Comparison of ENCODE assay signal across 34 cellular contexts in the genomic region with DNA sequence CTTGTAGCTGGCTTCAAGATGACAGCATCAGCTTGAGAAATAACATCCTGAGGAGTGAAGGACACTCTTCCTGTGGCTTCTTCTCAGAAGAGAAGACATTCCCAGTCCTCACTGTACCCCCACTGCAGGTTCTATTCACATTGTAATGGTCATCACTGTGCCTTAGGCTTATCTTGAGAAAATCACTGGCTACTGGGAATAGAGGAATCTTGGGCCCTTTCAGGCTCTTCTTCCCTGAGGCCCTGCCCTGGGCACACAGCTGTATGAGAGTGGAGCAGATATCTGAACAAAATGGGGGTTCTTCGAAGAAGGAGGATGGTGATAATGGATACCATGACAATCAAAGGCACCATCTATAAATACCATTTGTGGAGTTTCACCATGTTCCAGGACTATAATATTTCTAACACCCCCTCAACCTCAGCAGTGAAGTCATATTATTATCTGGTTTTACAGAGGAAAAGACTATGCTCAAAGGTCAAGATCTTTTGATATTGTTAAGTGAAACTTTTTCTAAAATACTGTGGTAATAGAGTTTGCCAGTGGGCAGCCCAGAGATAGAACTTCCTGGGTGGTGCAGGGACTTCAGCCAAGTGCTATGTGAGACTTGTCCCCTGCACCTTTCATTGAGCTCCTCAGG.
"Had no signal": no experiment of that assay in that cellular context is flagged by ENCODE, and none has a peak within 500 bp of the region (broad histone marks: within the 10 kb centered on the region; RNA-seq: fewer than 3 reads in every experiment).

No MANE protein-coding gene starts in this region.

- H3K9me3 ChIP-seq: adrenal gland, body of pancreas, breast epithelium, MG63, Peyer's patch, SK-N-SH had no signal

- H3K4me2 ChIP-seq: SK-N-SH had no signal

- H3K27me3 ChIP-seq: adrenal gland, body of pancreas, breast epithelium, MG63, Peyer's patch, SJSA1 had no signal

- H3K4me1 Mint-ChIP-seq: activated CD4-positive, alpha-beta memory T cell treated with anti-CD3 and anti-CD28 coated beads, Interleukin-2, amount 10 ng/mL, durations not matched to agents 7 days and 5 days; activated CD4-positive, alpha-beta T cell treated with anti-CD3 and anti-CD28 coated beads for 36 hours had no signal

- H3K9me3 Mint-ChIP-seq: activated CD4-positive, alpha-beta memory T cell treated with anti-CD3 and anti-CD28 coated beads, Interleukin-2, amount 10 ng/mL, durations not matched to agents 7 days and 5 days; activated naive CD8-positive, alpha-beta T cell treated with anti-CD3 and anti-CD28 coated beads, Interleukin-2, amount 10 ng/mL, durations not matched to agents 7 days and 5 days; activated T-cell treated with anti-CD3 and anti-CD28 coated beads, Interleukin-2, amount 50 U/mL, for 24 hours had no signal

- H3K9ac ChIP-seq: SK-N-SH had no signal

- H3K27me3 Mint-ChIP-seq: activated CD4-positive, alpha-beta memory T cell treated with anti-CD3 and anti-CD28 coated beads, Interleukin-2, amount 10 ng/mL, durations not matched to agents 7 days and 5 days; activated CD4-positive, alpha-beta T cell treated with anti-CD3 and anti-CD28 coated beads for 36 hours; activated naive CD8-positive, alpha-beta T cell treated with anti-CD3 and anti-CD28 coated beads, Interleukin-2, amount 10 ng/mL, durations not matched to agents 7 days and 5 days; activated T-cell treated with anti-CD3 and anti-CD28 coated beads, Interleukin-2, amount 50 U/mL, for 24 hours; IgD-negative memory B cell had no signal

- H3K36me3 Mint-ChIP-seq: IgD-negative memory B cell, WTC11 had no signal

- H3K36me3 ChIP-seq: adrenal gland, breast epithelium, MG63, Peyer's patch, SJSA1 had no signal

- ATAC-seq: activated CD4-positive, alpha-beta T cell treated with anti-CD3 and anti-CD28 coated beads for 36 hours; activated CD4-positive, CD25-positive, alpha-beta regulatory T cell treated with anti-CD3 and anti-CD28 coated beads, Interleukin-2, amount 50 U/mL, for 24 hours; body of pancreas; PC-3; WTC11 had no signal

- H3K27ac Mint-ChIP-seq: activated CD4-positive, alpha-beta memory T cell treated with anti-CD3 and anti-CD28 coated beads, Interleukin-2, amount 10 ng/mL, durations not matched to agents 7 days and 5 days; activated CD4-positive, alpha-beta T cell treated with anti-CD3 and anti-CD28 coated beads for 36 hours; activated naive CD8-positive, alpha-beta T cell treated with anti-CD3 and anti-CD28 coated beads, Interleukin-2, amount 10 ng/mL, durations not matched to agents 7 days and 5 days; activated T-cell treated with anti-CD3 and anti-CD28 coated beads, Interleukin-2, amount 50 U/mL, for 24 hours; T-helper 1 cell treated with Interleukin-12 subunit alpha and Interleukin-12 subunit beta and Interleukin-4 antibody, amounts not matched to agents 30 μg/mL and 1 μg/mL, for 36 hours; T-helper 2 cell treated with Interferon-gamma antibody and Interleukin-4, amounts not matched to agents 5 μg/mL and 100 μg/mL, for 36 hours; WTC11 had no signal

- H3K4me3 ChIP-seq: adrenal gland, body of pancreas, breast epithelium, MG63, Peyer's patch, SJSA1 had no signal

- DNase-seq: activated CD4-positive, alpha-beta memory T cell treated with anti-CD3 and anti-CD28 coated beads, Interleukin-2, amount 10 ng/mL, durations not matched to agents 7 days and 5 days; activated CD4-positive, alpha-beta T cell treated with anti-CD3 and anti-CD28 coated beads for 36 hours; activated gamma-delta T cell treated with Interleukin-2 at 50 U/mL for 16 hours; activated naive CD4-positive, alpha-beta T cell treated with anti-CD3 and anti-CD28 coated beads, Interleukin-2, amount 50 U/mL, for 16 hours; activated naive CD8-positive, alpha-beta T cell treated with anti-CD3 and anti-CD28 coated beads, Interleukin-2, amount 10 ng/mL, durations not matched to agents 7 days and 5 days; activated T-cell treated with anti-CD3 and anti-CD28 coated beads, Interleukin-2, amount 50 U/mL, for 24 hours; adrenal gland; body of pancreas; Karpas-422; KBM-7; MG63; NCI-H1048; NCI-H1105 treated with DMSO at 0.1 percent for 48 hours; NCI-H1436; NCI-H1694; NCI-H1930; NCI-H2081 treated with DMSO at 0.1 percent for 48 hours; NCI-H226; NCI-H446 treated with DMSO at 0.1 percent for 48 hours; NCI-H524; PC-3; Peyer's patch; RPMI8226; SHP77 treated with DMSO at 0.1 percent for 48 hours; SK-N-SH had no signal

- FAIRE-seq: astrocyte, TTC549 had no signal

- H3K4me3 Mint-ChIP-seq: activated CD4-positive, alpha-beta memory T cell treated with anti-CD3 and anti-CD28 coated beads, Interleukin-2, amount 10 ng/mL, durations not matched to agents 7 days and 5 days; activated CD4-positive, alpha-beta T cell treated with anti-CD3 and anti-CD28 coated beads for 36 hours; activated naive CD8-positive, alpha-beta T cell treated with anti-CD3 and anti-CD28 coated beads, Interleukin-2, amount 10 ng/mL, durations not matched to agents 7 days and 5 days; activated T-cell treated with anti-CD3 and anti-CD28 coated beads, Interleukin-2, amount 50 U/mL, for 24 hours; T-helper 1 cell treated with Interleukin-12 subunit alpha and Interleukin-12 subunit beta and Interleukin-4 antibody, amounts not matched to agents 30 μg/mL and 1 μg/mL, for 36 hours; T-helper 2 cell treated with Interferon-gamma antibody and Interleukin-4, amounts not matched to agents 5 μg/mL and 100 μg/mL, for 36 hours; WTC11 had no signal

- H3K4me1 ChIP-seq: adrenal gland, body of pancreas, breast epithelium, Peyer's patch had no signal

- H3K27ac ChIP-seq: adrenal gland, body of pancreas, breast epithelium had no signal
